Comparison of ENCODE assay signal across 1 cellular context in the genomic region with DNA sequence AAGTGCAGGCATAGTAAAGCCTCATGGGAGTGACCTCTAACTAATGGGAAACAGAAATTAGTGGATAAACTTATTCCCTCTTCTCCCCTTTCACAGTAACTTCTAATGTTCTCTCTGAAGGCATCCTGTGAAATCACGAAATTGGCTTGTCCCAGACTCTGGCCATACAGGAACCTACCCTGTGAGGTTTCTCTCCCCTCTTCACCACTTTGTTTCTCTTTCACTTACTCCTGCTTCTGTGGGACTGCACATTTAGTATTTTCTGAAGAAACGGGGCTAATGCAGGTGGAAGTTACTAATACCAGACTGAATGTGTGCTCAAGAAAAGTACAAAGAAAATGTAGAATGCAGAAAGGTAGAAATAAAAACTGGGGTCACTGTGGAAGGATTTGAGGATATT.
TF ChIP-seq lines count a peak whose summit lies in the region.

No MANE protein-coding gene starts in this region.

TF ChIP-seq in GM12878, 131 proteins besides CTCF, POLR2A, EP300 and RAD21 (continued from another document):
- TF ChIP-seq, protein P1, sequence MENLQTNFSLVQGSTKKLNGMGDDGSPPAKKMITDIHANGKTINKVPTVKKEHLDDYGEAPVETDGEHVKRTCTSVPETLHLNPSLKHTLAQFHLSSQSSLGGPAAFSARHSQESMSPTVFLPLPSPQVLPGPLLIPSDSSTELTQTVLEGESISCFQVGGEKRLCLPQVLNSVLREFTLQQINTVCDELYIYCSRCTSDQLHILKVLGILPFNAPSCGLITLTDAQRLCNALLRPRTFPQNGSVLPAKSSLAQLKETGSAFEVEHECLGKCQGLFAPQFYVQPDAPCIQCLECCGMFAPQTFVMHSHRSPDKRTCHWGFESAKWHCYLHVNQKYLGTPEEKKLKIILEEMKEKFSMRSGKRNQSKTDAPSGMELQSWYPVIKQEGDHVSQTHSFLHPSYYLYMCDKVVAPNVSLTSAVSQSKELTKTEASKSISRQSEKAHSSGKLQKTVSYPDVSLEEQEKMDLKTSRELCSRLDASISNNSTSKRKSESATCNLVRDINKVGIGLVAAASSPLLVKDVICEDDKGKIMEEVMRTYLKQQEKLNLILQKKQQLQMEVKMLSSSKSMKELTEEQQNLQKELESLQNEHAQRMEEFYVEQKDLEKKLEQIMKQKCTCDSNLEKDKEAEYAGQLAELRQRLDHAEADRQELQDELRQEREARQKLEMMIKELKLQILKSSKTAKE (IDR thresholded peaks at IDR 0.05; ENCODE audit: low read depth, poor library complexity, severe bottlenecking) = no peak
- TF ChIP-seq, protein P2, sequence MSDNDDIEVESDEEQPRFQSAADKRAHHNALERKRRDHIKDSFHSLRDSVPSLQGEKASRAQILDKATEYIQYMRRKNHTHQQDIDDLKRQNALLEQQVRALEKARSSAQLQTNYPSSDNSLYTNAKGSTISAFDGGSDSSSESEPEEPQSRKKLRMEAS (IDR thresholded peaks at IDR 0.05; ENCODE audit: low read depth, low read length) = no peak
